ENCODE assay signal across 9 cellular contexts in the genomic region with DNA sequence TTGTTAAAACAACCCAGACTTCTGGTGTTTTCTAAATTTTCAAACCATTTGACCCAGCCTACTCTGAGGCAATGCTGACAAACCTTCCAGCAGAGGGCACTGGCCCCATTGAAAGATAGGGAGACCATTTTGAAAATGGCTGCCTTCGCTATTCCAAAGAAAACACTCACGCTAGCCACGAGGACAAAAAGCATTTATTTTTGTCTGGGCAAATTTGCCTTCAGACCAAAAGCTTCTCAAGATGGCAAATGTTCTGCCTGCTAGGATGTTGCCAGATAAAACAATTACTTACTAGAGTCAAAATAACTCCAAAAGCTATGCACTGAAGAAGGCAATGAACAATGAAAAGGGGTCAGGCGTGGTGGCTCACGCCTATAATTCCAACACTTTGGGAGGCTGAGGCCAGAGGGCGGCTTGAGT.
DNase-seq lines count a peak whose midpoint lies in the region; ATAC-seq, FAIRE-seq and TF ChIP-seq lines count a peak whose summit lies in the region.
"Had no signal": no experiment of that assay in that cellular context is flagged by ENCODE, and none has a peak within 500 bp of the region (broad histone marks: within the 10 kb centered on the region; RNA-seq: fewer than 3 reads in every experiment).

No MANE protein-coding gene starts in this region.

- no peak for ATAC-seq in HG03108 (IDR thresholded peaks at IDR 0.05; ENCODE audit: unreplicated experiment)

- H3K79me2 ChIP-seq in H9 (ENCODE audit: insufficient read depth, low read length), result no peaks in the 10 kb centered on the region

- no peak overlapping the region for H3K4me2 ChIP-seq in H9 (ENCODE audit: insufficient read depth, insufficient read length, low read length)

- H3K27me3 ChIP-seq in H9 (ENCODE audit: insufficient read depth, low read length), result no peaks in the 10 kb centered on the region

- H4K20me1 ChIP-seq in H9 (ENCODE audit: control insufficient read depth, insufficient read depth, insufficient read length), result no peaks in the 10 kb centered on the region

- H3K79me1 ChIP-seq in H9 (ENCODE audit: insufficient read depth, low read depth, low read length, poor library complexity, severe bottlenecking), result no peaks in the 10 kb centered on the region

- no peak overlapping the region for H2AK5ac ChIP-seq in H9 (ENCODE audit: insufficient read length, low read length)

- no peak overlapping the region for H3T11ph ChIP-seq in H9 (ENCODE audit: low read length)

- no peak for DNase-seq in AG09309 (ENCODE audit: low read depth)
- DNase-seq in H9, result peak; percentile 41
- peak; percentile 43 for DNase-seq in left kidney (ENCODE audit: low read depth, low spot score)
- no peak for DNase-seq in GM19239 (ENCODE audit: insufficient read length, low spot score)
- no peak for DNase-seq in SKM-1 (lab: John Stamatoyannopoulos, UW; ENCODE audit: unreplicated experiment)
- no peak for DNase-seq in posterior vena cava (ENCODE audit: low spot score)
- DNase-seq: activated CD4-positive, alpha-beta T cell treated with anti-CD3 and anti-CD28 coated beads for 1 hour had no signal

- FAIRE-seq in TTC549 (lab: Jason Lieb, UNC) (peak; percentile 25), GM19239 (lab: Jason Lieb, UNC) (no peak)

- peaks cover 14% of the 10 kb centered on the region for H3K27me3 Mint-ChIP-seq in H9 (ENCODE audit: low read depth)

- no peak overlapping the region for H3K23ac ChIP-seq in H9 (ENCODE audit: insufficient read length, low read depth, low read length)

- no peak overlapping the region for H3K27ac Mint-ChIP-seq in H9

- H3K18ac ChIP-seq in H9 (ENCODE audit: insufficient read length, low read depth, low read length), result no peak overlapping the region

- no peaks in the 10 kb centered on the region for H3K9me3 ChIP-seq in H9 (ENCODE audit: control insufficient read depth, low read depth, low read length)

- H3K27ac ChIP-seq in H9 (ENCODE audit: insufficient read length, low read depth, low read length), result no peak overlapping the region

- no CpG with 5 or more reads among the region's 6 CpGs for WGBS in H9 (ENCODE audit: extremely low coverage, insufficient read length, low lambda C conversion rate)

- H2BK120ac ChIP-seq in H9 (ENCODE audit: low read depth, low read length, poor library complexity, severe bottlenecking), result no peak overlapping the region

- H4K8ac ChIP-seq in H9 (replicated peaks; ENCODE audit: insufficient read length, low read depth, low read length), result no peak overlapping the region

- no peak overlapping the region for H2BK20ac ChIP-seq in H9 (ENCODE audit: low read depth, low read length, poor library complexity, severe bottlenecking)

- H3K23me2 ChIP-seq in H9 (ENCODE audit: insufficient read length, low read depth, low read length, poor library complexity, severe bottlenecking), result no peaks in the 10 kb centered on the region

- H2BK5ac ChIP-seq in H9 (ENCODE audit: insufficient read length, low read length), result no peak overlapping the region

- no peaks in the 10 kb centered on the region for H3K9me3 Mint-ChIP-seq in H9

- no peak overlapping the region for H2BK12ac ChIP-seq in H9 (ENCODE audit: insufficient read length, low read depth, low read length)

- intact Hi-C loops in posterior vena cava (cut with DNase I), result no loop called here

- H3K4ac ChIP-seq in H9 (ENCODE audit: low read depth, low read length), result no peak overlapping the region

- H3K4me1 Mint-ChIP-seq in H9, result peaks cover 6 to 11% of the 10 kb centered on the region in 2 experiments; a peak in 3 of 4 replicates

- H2AFZ ChIP-seq in H9 (ENCODE audit: low read length), result peak overlapping the region; percentile 81

- no peak overlapping the region for H3K14ac ChIP-seq in H9 (ENCODE audit: insufficient read depth, low read length)

- H3K4me3 Mint-ChIP-seq in H9, result no peak overlapping the region

- H2BK15ac ChIP-seq in H9 (ENCODE audit: low read depth, low read length), result no peak overlapping the region

- no peak overlapping the region for H3K4me3 ChIP-seq in AG09309 (ENCODE audit: control insufficient read depth, low read depth, low read length)

- TF ChIP-seq CTCF in AG09309 (IDR thresholded peaks at IDR 0.05; ENCODE audit: control insufficient read depth, insufficient read depth, low read depth, low read length, missing control alignments) (peak; percentile 56), H9 (conservative IDR thresholded peaks at IDR 0.05) (peak; percentile 84)

- H4K91ac ChIP-seq in H9 (ENCODE audit: insufficient read length, low read depth, low read length), result no peak overlapping the region

- H3K36me3 Mint-ChIP-seq in H9 (ENCODE audit: insufficient read depth in 1 of 3, low read depth in 3 of 3), result no peaks in the 10 kb centered on the region

- H3K9ac ChIP-seq in H9 (ENCODE audit: extremely low read depth, insufficient read length, low read length), result no peak overlapping the region

- no peaks in the 10 kb centered on the region for H3K4me1 ChIP-seq in H9 (ENCODE audit: insufficient read depth, low read length)

- no peak overlapping the region for H4K5ac ChIP-seq in H9 (ENCODE audit: insufficient read length, low read depth, low read length)

- no peak overlapping the region for H3K56ac ChIP-seq in H9 (ENCODE audit: insufficient read length, low read depth, low read length)

Comparison
In these comparisons a context has a peak if more than half of its experiments do, and no peak if none do; other contexts are left out.
1. DNase-seq: peak in H9 (single experiment) and left kidney (single experiment); none in AG09309 (single experiment), GM19239 (single experiment), SKM-1 (single experiment) and posterior vena cava (single experiment).